In the genomic region with DNA sequence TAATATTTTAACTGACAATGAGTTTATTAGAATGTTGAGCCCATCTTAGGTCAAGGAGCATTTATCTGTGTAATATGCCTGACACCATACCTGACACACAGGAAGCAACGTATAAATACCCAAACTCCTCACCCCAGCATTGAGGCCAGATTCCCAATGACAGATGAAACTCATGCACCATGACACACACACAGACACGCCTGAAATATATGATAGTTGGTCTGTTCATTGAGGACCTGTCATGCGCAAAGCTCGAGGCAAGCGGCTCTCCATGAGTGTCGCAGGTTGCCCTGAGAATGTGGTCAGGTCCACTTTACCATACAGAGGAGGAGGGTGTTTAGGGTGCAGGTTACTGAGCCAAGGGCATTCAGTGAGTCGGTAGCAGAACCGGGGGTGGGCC, we compare ENCODE assay signal across 12 cellular contexts.
DNase-seq lines count a peak whose midpoint lies in the region; ATAC-seq and TF ChIP-seq lines count a peak whose summit lies in the region.
"Had no signal": no experiment of that assay in that cellular context is flagged by ENCODE, and none has a peak within 500 bp of the region (broad histone marks: within the 10 kb centered on the region; RNA-seq: fewer than 3 reads in every experiment).

No MANE protein-coding gene starts in this region.

- no peak overlapping the region for H3K4ac ChIP-seq in H9 (ENCODE audit: low read depth, low read length)

- no peaks in the 10 kb centered on the region for H4K20me1 ChIP-seq in H9 (ENCODE audit: control insufficient read depth, insufficient read depth, insufficient read length)

- H3K4me1 ChIP-seq in H9 (ENCODE audit: insufficient read depth, low read length) (peaks cover 31% of the 10 kb centered on the region; the same call in 1 of the 2 replicates), sigmoid colon (peaks cover 0 to 70% (median 58%) of the 10 kb centered on the region in 4 donors)
- peaks cover 19% of the 10 kb centered on the region for H3K4me1 ChIP-seq in CD8-positive, alpha-beta memory T cell (ENCODE audit: insufficient read depth, low read length)

- POLR2A ChIA-PET in CD8-positive, alpha-beta memory T cell (lab: Charles Lee), result no interaction called here

- H2AK5ac ChIP-seq in H9 (ENCODE audit: insufficient read length, low read length), result peak overlapping the region; percentile 38

- H3K4me1 Mint-ChIP-seq in H9 (peaks cover 59 to 75% of the 10 kb centered on the region in 2 experiments), brain (peaks cover 60% of the 10 kb centered on the region), mesothelial cell of epicardium (peaks cover 36% of the 10 kb centered on the region)
- peaks cover 35 to 59% (median 58%) of the 10 kb centered on the region in 3 donors for H3K4me1 Mint-ChIP-seq in CD8-positive, alpha-beta memory T cell

- peak overlapping the region; percentile 98 for H3K27ac ChIP-seq in H9 (ENCODE audit: insufficient read length, low read depth, low read length)
- H3K27ac ChIP-seq in sigmoid colon, result peak overlapping the region; percentile 40 to 80 (median 77)
- no peak overlapping the region for H3K27ac ChIP-seq in CD8-positive, alpha-beta memory T cell (ENCODE audit: low read depth, low read length)

- DNase-seq in H9, result peak; percentile 26
- DNase-seq in left kidney (ENCODE audit: low read depth, low spot score), result peak; percentile 80
- no peak for DNase-seq in sigmoid colon
- DNase-seq in iPS-NIHi7 (ENCODE audit: extremely low spot score), result no peak
- no peak for DNase-seq in mesothelial cell of epicardium (ENCODE audit: low spot score in 2 of 2, unreplicated experiment in 2 of 2)
- DNase-seq in CD8-positive, alpha-beta memory T cell, result no peak
- DNase-seq: activated CD4-positive, alpha-beta T cell treated with anti-CD3 and anti-CD28 coated beads, Interleukin-2, amount 50 U/mL, for 4 hours; activated T-cell treated with anti-CD3 and anti-CD28 coated beads, Interleukin-2, amount 50 U/mL, for 48 hours; cortex of kidney; NCI-H1436 treated with DMSO at 0.1 percent for 48 hours had no signal

- H2BK15ac ChIP-seq in H9 (ENCODE audit: low read depth, low read length), result no peak overlapping the region

- no peak overlapping the region for H3K56ac ChIP-seq in H9 (ENCODE audit: insufficient read length, low read depth, low read length)

- H3T11ph ChIP-seq in H9 (ENCODE audit: low read length), result no peak overlapping the region

- no peaks in the 10 kb centered on the region; the same call in 1 of the 2 replicates for H3K79me2 ChIP-seq in H9 (ENCODE audit: insufficient read depth, low read length)

- no peaks in the 10 kb centered on the region for H3K36me3 ChIP-seq in sigmoid colon
- no peaks in the 10 kb centered on the region for H3K36me3 ChIP-seq in CD8-positive, alpha-beta memory T cell (ENCODE audit: insufficient read depth, low read length)

- no peak for ATAC-seq in HG03432 (IDR thresholded peaks at IDR 0.05; ENCODE audit: unreplicated experiment)

- peak overlapping the region; percentile 99 for H2BK12ac ChIP-seq in H9 (ENCODE audit: insufficient read length, low read depth, low read length)

- no peak overlapping the region for H2AFZ ChIP-seq in H9 (ENCODE audit: low read length)

- no peaks in the 10 kb centered on the region for H3K9me3 ChIP-seq in H9 (ENCODE audit: control insufficient read depth, low read depth, low read length)
- no peaks in the 10 kb centered on the region for H3K9me3 ChIP-seq in sigmoid colon
- H3K9me3 ChIP-seq in CD8-positive, alpha-beta memory T cell (ENCODE audit: low read length), result no peaks in the 10 kb centered on the region

- WGBS in H9 (ENCODE audit: extremely low coverage, insufficient read length, low lambda C conversion rate), result no CpG with 5 or more reads among the region's 8 CpGs
- WGBS in sigmoid colon, 2 donors, result 84 to 95% methylated on average over 8 of the region's 8 CpGs

- no peak overlapping the region for H3K9ac ChIP-seq in H9 (ENCODE audit: extremely low read depth, insufficient read length, low read length)

- no peak for TF ChIP-seq CTCF in H9 (conservative IDR thresholded peaks at IDR 0.05)
- no peak for TF ChIP-seq CTCF in brain (conservative IDR thresholded peaks at IDR 0.05)
- TF ChIP-seq CTCF in sigmoid colon (IDR thresholded peaks at IDR 0.05), result no peak
- no peak for TF ChIP-seq CTCF in mesothelial cell of epicardium (IDR thresholded peaks at IDR 0.05; ENCODE audit: unreplicated experiment)

- H3K9me3 Mint-ChIP-seq in H9, result no peaks in the 10 kb centered on the region
- H3K9me3 Mint-ChIP-seq in brain, result peaks cover 0 to 5% (median 3%) of the 10 kb centered on the region in 5 experiments
- H3K9me3 Mint-ChIP-seq in mesothelial cell of epicardium, result no peaks in the 10 kb centered on the region
- no peaks in the 10 kb centered on the region for H3K9me3 Mint-ChIP-seq in CD8-positive, alpha-beta memory T cell

- no peaks in the 10 kb centered on the region for H3K27me3 Mint-ChIP-seq in H9 (ENCODE audit: low read depth)
- H3K27me3 Mint-ChIP-seq in brain, result peaks cover 6% of the 10 kb centered on the region
- H3K27me3 Mint-ChIP-seq in mesothelial cell of epicardium (ENCODE audit: low read depth), result peaks cover 2% of the 10 kb centered on the region
- no peaks in the 10 kb centered on the region for H3K27me3 Mint-ChIP-seq in CD8-positive, alpha-beta memory T cell

- H2BK5ac ChIP-seq in H9 (ENCODE audit: insufficient read length, low read length), result peak overlapping the region; percentile 64

- CTCF ChIA-PET in CD8-positive, alpha-beta memory T cell (lab: Charles Lee), result no interaction called here

- H3K27me3 ChIP-seq in H9 (ENCODE audit: insufficient read depth, low read length), result no peaks in the 10 kb centered on the region
- H3K27me3 ChIP-seq in sigmoid colon, result no peaks in the 10 kb centered on the region
- no peaks in the 10 kb centered on the region for H3K27me3 ChIP-seq in CD8-positive, alpha-beta memory T cell (ENCODE audit: insufficient read depth, low read length, poor library complexity, severe bottlenecking)

- no peak overlapping the region for H2BK20ac ChIP-seq in H9 (ENCODE audit: low read depth, low read length, poor library complexity, severe bottlenecking)

- no peak overlapping the region for H4K91ac ChIP-seq in H9 (ENCODE audit: insufficient read length, low read depth, low read length)

- no peak overlapping the region for H4K8ac ChIP-seq in H9 (replicated peaks; ENCODE audit: insufficient read length, low read depth, low read length)

- no peak overlapping the region for H3K23ac ChIP-seq in H9 (ENCODE audit: insufficient read length, low read depth, low read length)

- intact Hi-C loops in sigmoid colon (cut with DNase I), result no loop called here

- H3K18ac ChIP-seq in H9 (ENCODE audit: insufficient read length, low read depth, low read length), result peak overlapping the region; percentile 52

- H3K4me3 ChIP-seq in sigmoid colon, result no peak overlapping the region
- no peak overlapping the region for H3K4me3 ChIP-seq in CD8-positive, alpha-beta memory T cell (ENCODE audit: low read length)

- peak overlapping the region; percentile 7 for H4K5ac ChIP-seq in H9 (ENCODE audit: insufficient read length, low read depth, low read length)

- H3K4me3 Mint-ChIP-seq in H9 (no peak overlapping the region), brain (no peak overlapping the region), mesothelial cell of epicardium (no peak overlapping the region)
- no peak overlapping the region for H3K4me3 Mint-ChIP-seq in CD8-positive, alpha-beta memory T cell

- H3K27ac Mint-ChIP-seq in H9 (peak overlapping the region; percentile 94 to 99 (median 98); a peak in 6 of 7 replicates), brain (peak overlapping the region in 3 of 5 experiments; percentile 9 to 78 (median 52)), mesothelial cell of epicardium (no peak overlapping the region)
- peak overlapping the region in 1 of 8 donors; percentile 23 for H3K27ac Mint-ChIP-seq in CD8-positive, alpha-beta memory T cell

- no peak overlapping the region for H2BK120ac ChIP-seq in H9 (ENCODE audit: low read depth, low read length, poor library complexity, severe bottlenecking)

- H3K36me3 Mint-ChIP-seq in H9 (ENCODE audit: insufficient read depth in 1 of 3, low read depth in 3 of 3) (peaks cover 0 to 1% (median 0%) of the 10 kb centered on the region in 3 experiments; a peak in 1 of 7 replicates), brain (peaks cover 6% of the 10 kb centered on the region), mesothelial cell of epicardium (no peaks in the 10 kb centered on the region)
- peaks cover 0 to 5% (median 0%) of the 10 kb centered on the region in 3 donors for H3K36me3 Mint-ChIP-seq in CD8-positive, alpha-beta memory T cell

- H3K79me1 ChIP-seq in H9 (ENCODE audit: insufficient read depth, low read depth, low read length, poor library complexity, severe bottlenecking), result no peaks in the 10 kb centered on the region

- no peak for TF ChIP-seq POLR2A in sigmoid colon (IDR thresholded peaks at IDR 0.05)

- no peak overlapping the region for H3K14ac ChIP-seq in H9 (ENCODE audit: insufficient read depth, low read length)

- H3K23me2 ChIP-seq in H9 (ENCODE audit: insufficient read length, low read depth, low read length, poor library complexity, severe bottlenecking), result no peaks in the 10 kb centered on the region

- TF ChIP-seq EP300 in sigmoid colon (IDR thresholded peaks at IDR 0.05), result no peak

- H3K4me2 ChIP-seq in H9 (ENCODE audit: insufficient read depth, insufficient read length, low read length), result no peak overlapping the region

Comparison
In these comparisons a context has a peak if more than half of its experiments do, and no peak if none do; other contexts are left out.
1. DNase-seq: peak in H9 (single experiment) and left kidney (single experiment); none in sigmoid colon (single experiment), iPS-NIHi7 (single experiment), mesothelial cell of epicardium (0 of 2) and CD8-positive, alpha-beta memory T cell (0 of 5).